Comparison of ENCODE assay signal across 26 cellular contexts in genomic region chr7:38452615-38453014, GRCh38.
A peak's percentile ranks its signal among the peaks of the same experiment; 100 is the strongest.
DNase-seq lines count a peak whose midpoint lies in the region; ATAC-seq and TF ChIP-seq lines count a peak whose summit lies in the region.
"Had no signal": no experiment of that assay in that cellular context is flagged by ENCODE, and none has a peak within 500 bp of the region (broad histone marks: within the 10 kb centered on the region; RNA-seq: fewer than 3 reads in every experiment).

No MANE protein-coding gene starts in this region.

- H3K9me3 ChIP-seq in hepatocyte (ENCODE audit: low read depth) = no peaks in the 10 kb centered on the region
- no peaks in the 10 kb centered on the region for H3K9me3 ChIP-seq in left lung
- H3K9me3 ChIP-seq: esophagus muscularis mucosa, lower lobe of right lung, prostate gland, sigmoid colon, transverse colon had no signal

- no peaks in the 10 kb centered on the region for H3K9me2 ChIP-seq in hepatocyte (replicated peaks; ENCODE audit: insufficient read depth)

- no peaks in the 10 kb centered on the region for H3K79me2 ChIP-seq in hepatocyte

- DNase-seq in AG20443 (ENCODE audit: low spot score) = peak; percentile 40
- DNase-seq in HFFc6 = peak; percentile 6
- peak; percentile 78 for DNase-seq in fibroblast of gingiva (ENCODE audit: low read depth)
- DNase-seq in hepatocyte (ENCODE audit: low spot score) = peak; percentile 7
- no peak for DNase-seq in NCI-H1417 (lab: John Stamatoyannopoulos, UW)
- DNase-seq in NCI-H2029 (lab: John Stamatoyannopoulos, UW) = no peak
- DNase-seq in left lung = no peak
- DNase-seq: activated CD4-positive, alpha-beta T cell treated with anti-CD3 and anti-CD28 coated beads, Interleukin-2, amount 50 U/mL, for 4 hours; activated CD4-positive, CD25-positive, alpha-beta regulatory T cell; activated CD8-positive, alpha-beta memory T cell treated with anti-CD3 and anti-CD28 coated beads, Interleukin-2, amount 10 ng/mL, durations not matched to agents 7 days and 5 days; activated T-cell treated with anti-CD3 and anti-CD28 coated beads, Interleukin-2, amount 50 U/mL, for 4 hours; GDM1; kidney; lower lobe of right lung; natural killer cell; NCI-H510A; occipital lobe; RPMI8226; sigmoid colon; stimulated activated CD4-positive, alpha-beta T cell treated with anti-CD3 and anti-CD28 coated beads, Interleukin-4, amount 100 ng/mL, for 24 hours; transverse colon had no signal

- no peaks in the 10 kb centered on the region; the same call in 1 of the 2 replicates for H3K9me3 Mint-ChIP-seq in HFFc6
- H3K9me3 Mint-ChIP-seq: natural killer cell had no signal

- H2AFZ ChIP-seq in hepatocyte = no peak overlapping the region

- no peaks in the 10 kb centered on the region for H3K4me1 ChIP-seq in hepatocyte (ENCODE audit: insufficient read depth)
- H3K4me1 ChIP-seq in left lung = no peaks in the 10 kb centered on the region
- H3K4me1 ChIP-seq: lower lobe of right lung, prostate gland had no signal

- peak overlapping the region; percentile 24 for H3K4me2 ChIP-seq in hepatocyte

- H3K27me3 ChIP-seq in hepatocyte (no peaks in the 10 kb centered on the region), left lung (no peaks in the 10 kb centered on the region)
- H3K27me3 ChIP-seq: esophagus muscularis mucosa, sigmoid colon, transverse colon had no signal

- H3K4me3 Mint-ChIP-seq in HFFc6 = no peak overlapping the region
- H3K4me3 Mint-ChIP-seq: activated CD8-positive, alpha-beta memory T cell treated with anti-CD3 and anti-CD28 coated beads, Interleukin-2, amount 10 ng/mL, durations not matched to agents 7 days and 5 days; activated T-cell treated with anti-CD3 and anti-CD28 coated beads, Interleukin-2, amount 50 U/mL, for 4 hours; brain; natural killer cell had no signal

- H3K27ac Mint-ChIP-seq in HFFc6 = no peak overlapping the region
- H3K27ac Mint-ChIP-seq: activated CD8-positive, alpha-beta memory T cell treated with anti-CD3 and anti-CD28 coated beads, Interleukin-2, amount 10 ng/mL, durations not matched to agents 7 days and 5 days; natural killer cell had no signal

- peaks cover 36% of the 10 kb centered on the region for H3K4me1 Mint-ChIP-seq in HFFc6 (ENCODE audit: low read depth)
- H3K4me1 Mint-ChIP-seq: natural killer cell had no signal

- no peak for TF ChIP-seq CTCF in HFFc6 (IDR thresholded peaks at IDR 0.05)
- TF ChIP-seq CTCF in hepatocyte (IDR thresholded peaks at IDR 0.05; ENCODE audit: poor library complexity) = no peak
- TF ChIP-seq CTCF in left lung (IDR thresholded peaks at IDR 0.05) = no peak

- H3K4me3 ChIP-seq in hepatocyte (no peak overlapping the region), left lung (no peak overlapping the region)
- H3K4me3 ChIP-seq: esophagus muscularis mucosa, lower lobe of right lung, prostate gland, sigmoid colon, transverse colon had no signal

- H4K20me1 ChIP-seq in hepatocyte (ENCODE audit: insufficient read depth, poor library complexity, severe bottlenecking) = no peaks in the 10 kb centered on the region

- no peaks in the 10 kb centered on the region for H3K27me3 Mint-ChIP-seq in HFFc6 (ENCODE audit: insufficient read depth)
- H3K27me3 Mint-ChIP-seq: activated CD8-positive, alpha-beta memory T cell treated with anti-CD3 and anti-CD28 coated beads, Interleukin-2, amount 10 ng/mL, durations not matched to agents 7 days and 5 days; brain had no signal

- intact Hi-C loops in left lung (cut with DNase I) = no loop called here

- no peak for ATAC-seq in HG03469 (IDR thresholded peaks at IDR 0.05; ENCODE audit: unreplicated experiment)
- no peak for ATAC-seq in left lung
- ATAC-seq: activated CD8-positive, alpha-beta memory T cell treated with anti-CD3 and anti-CD28 coated beads, Interleukin-2, amount 10 ng/mL, durations not matched to agents 7 days and 5 days; activated T-cell treated with anti-CD3 and anti-CD28 coated beads, Interleukin-2, amount 50 U/mL, for 4 hours; lower lobe of right lung; natural killer cell had no signal

- H3K27ac ChIP-seq in hepatocyte = peak overlapping the region; percentile 42
- H3K27ac ChIP-seq in left lung = no peak overlapping the region
- H3K27ac ChIP-seq: C4-2B, esophagus muscularis mucosa, lower lobe of right lung, prostate gland, sigmoid colon had no signal

- H3K36me3 ChIP-seq in hepatocyte (replicated peaks; ENCODE audit: insufficient read depth, low read depth) (no peaks in the 10 kb centered on the region), left lung (no peaks in the 10 kb centered on the region)
- H3K36me3 ChIP-seq: esophagus muscularis mucosa, lower lobe of right lung, prostate gland, sigmoid colon, transverse colon had no signal

- H3K36me3 Mint-ChIP-seq in HFFc6 (ENCODE audit: low read depth) = no peaks in the 10 kb centered on the region

Comparison
In these comparisons a context has a peak if more than half of its experiments do, and no peak if none do; other contexts are left out.
1. DNase-seq: peak in AG20443 (single experiment), HFFc6 (single experiment), fibroblast of gingiva (single experiment) and hepatocyte (single experiment); none in NCI-H1417 (0 of 3), NCI-H2029 (single experiment) and left lung (0 of 2).